In the genomic region with DNA sequence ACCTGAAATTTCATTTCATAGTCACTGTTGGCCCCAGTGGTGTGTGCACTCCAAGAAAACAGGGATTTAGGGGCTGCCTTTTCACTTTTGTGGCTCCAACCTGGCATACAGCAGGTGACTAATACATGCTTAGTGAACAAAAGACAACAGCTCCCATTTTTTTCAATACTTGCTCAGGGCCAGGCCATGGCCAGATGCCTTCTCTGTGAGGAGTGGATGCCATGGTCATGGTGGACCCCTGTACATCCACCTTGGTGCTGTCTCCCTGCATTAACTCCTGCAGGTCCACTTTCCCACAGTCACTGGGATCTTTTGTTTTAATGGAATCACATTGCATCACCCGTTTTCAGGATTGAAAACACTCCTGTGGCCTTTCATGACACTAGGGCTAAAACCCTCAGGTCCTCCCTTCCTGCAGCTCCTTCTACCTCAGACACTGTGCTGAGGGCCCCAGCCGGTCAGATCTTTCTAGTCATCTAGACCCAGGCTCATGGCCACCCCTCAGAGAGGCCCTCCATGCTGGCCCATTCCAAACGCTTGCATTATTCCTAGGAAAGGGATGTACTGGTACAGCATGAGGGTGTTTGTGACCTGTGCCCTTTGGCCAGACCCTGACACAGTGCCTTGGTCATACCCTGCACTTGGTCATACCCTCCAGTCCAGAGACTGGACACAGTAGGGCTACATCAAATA, we compare ENCODE assay signal across 1 cellular context.
TF ChIP-seq lines count a peak whose summit lies in the region.

No MANE protein-coding gene starts in this region.

TF ChIP-seq in H1, 55 proteins besides CTCF, POLR2A, EP300 and RAD21:
- TF ChIP-seq TAF1 (IDR thresholded peaks at IDR 0.05; ENCODE audit: low read depth, low read length) (no peak), SUZ12 (IDR thresholded peaks at IDR 0.05; ENCODE audit: low read length) (no peak), KDM4A (IDR thresholded peaks at IDR 0.05; ENCODE audit: low read depth, low read length, severe bottlenecking) (no peak), ASH2L (IDR thresholded peaks at IDR 0.05; ENCODE audit: low read length) (no peak), CTBP2 (IDR thresholded peaks at IDR 0.05; ENCODE audit: borderline replicate concordance, insufficient read depth, insufficient read length, low read length) (no peak), SIRT6 (IDR thresholded peaks at IDR 0.05; ENCODE audit: low read length) (no peak), RXRA (IDR thresholded peaks at IDR 0.05; ENCODE audit: insufficient read depth, low read depth, low read length) (no peak), CHD2 (IDR thresholded peaks at IDR 0.05; ENCODE audit: low read length) (no peak), E2F6 (IDR thresholded peaks at IDR 0.05) (no peak), NANOG (IDR thresholded peaks at IDR 0.05; ENCODE audit: insufficient read depth, low read depth, low read length, poor library complexity, severe bottlenecking) (no peak), PHF8 (conservative IDR thresholded peaks at IDR 0.05; ENCODE audit: low read depth, low read length) (no peak), RBBP5 (IDR thresholded peaks at IDR 0.05; ENCODE audit: borderline replicate concordance, low read depth, low read length) (no peak), POLR2AphosphoS5 (IDR thresholded peaks at IDR 0.05; ENCODE audit: low read depth, low read length) (no peak), SIN3A (conservative IDR thresholded peaks at IDR 0.05 in 1 of 2, IDR thresholded peaks at IDR 0.05 in 1 of 2; ENCODE audit: low read depth in 1 of 2, low read length in 2 of 2) (no peak), GABPA (IDR thresholded peaks at IDR 0.05; ENCODE audit: borderline replicate concordance, insufficient read depth, low read length) (no peak), CEBPB (IDR thresholded peaks at IDR 0.05; ENCODE audit: low read depth, low read length) (no peak)
- TF ChIP-seq, protein P1, sequence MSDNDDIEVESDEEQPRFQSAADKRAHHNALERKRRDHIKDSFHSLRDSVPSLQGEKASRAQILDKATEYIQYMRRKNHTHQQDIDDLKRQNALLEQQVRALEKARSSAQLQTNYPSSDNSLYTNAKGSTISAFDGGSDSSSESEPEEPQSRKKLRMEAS (IDR thresholded peaks at IDR 0.05), result no peak
